14 cellular contexts compared by ENCODE assay signal in genomic region chr2:25690058-25690457, GRCh38. TPM values are rescaled to one million over a fixed set of nuclear protein-coding genes. Genes with fewer than 3 reads are reported as not detected.
DNase-seq lines count a peak whose midpoint lies in the region; ATAC-seq and TF ChIP-seq lines count a peak whose summit lies in the region.
"Had no signal": no experiment of that assay in that cellular context is flagged by ENCODE, and none has a peak within 500 bp of the region (broad histone marks: within the 10 kb centered on the region; RNA-seq: fewer than 3 reads in every experiment).

No MANE protein-coding gene starts in this region.

- no peak overlapping the region for H3K27ac ChIP-seq in suprapubic skin

- POLR2A ChIA-PET in activated CD8-positive, alpha-beta T cell treated with anti-CD3 and anti-CD28 coated beads for 36 hours (lab: Charles Lee), result no interaction called here
- POLR2A ChIA-PET in activated CD8-positive, alpha-beta T cell treated with anti-CD3 and anti-CD28 coated beads, Interleukin-2, amount 10 ng/mL, durations not matched to agents 7 days and 5 days (lab: Charles Lee), result no interaction called here

- 25% methylated on average over 1 of the region's 1 CpG for WGBS in suprapubic skin

- TF ChIP-seq CTCF in activated CD8-positive, alpha-beta T cell treated with anti-CD3 and anti-CD28 coated beads for 36 hours (IDR thresholded peaks at IDR 0.05), result no peak
- TF ChIP-seq CTCF in fibroblast of villous mesenchyme (IDR thresholded peaks at IDR 0.05; ENCODE audit: insufficient read depth, low read depth, low read length) (no peak), suprapubic skin (IDR thresholded peaks at IDR 0.05) (no peak), GM10266 (IDR thresholded peaks at IDR 0.05; ENCODE audit: control insufficient read depth, insufficient read depth, low read depth, missing control alignments) (no peak)

- no peaks in the 10 kb centered on the region for H3K27me3 ChIP-seq in suprapubic skin

- TF ChIP-seq EP300 in suprapubic skin (IDR thresholded peaks at IDR 0.05), result no peak

- CTCF ChIA-PET in activated CD8-positive, alpha-beta T cell treated with anti-CD3 and anti-CD28 coated beads for 36 hours (lab: Charles Lee), result interaction anchor here (1.7 to 3.6 kb wide), 2 partner anchors 10 to 83 kb away, joined by 4 to 34 read pairs; no protein-coding TSS in a partner anchor
- CTCF ChIA-PET in activated CD8-positive, alpha-beta T cell treated with anti-CD3 and anti-CD28 coated beads, Interleukin-2, amount 10 ng/mL, durations not matched to agents 7 days and 5 days (lab: Charles Lee), result interaction anchor here (2.1 to 4.4 kb wide), 2 partner anchors 10 to 15 kb away, joined by 6 to 35 read pairs; no protein-coding TSS in a partner anchor

- H3K27me3 Mint-ChIP-seq in activated CD8-positive, alpha-beta T cell treated with anti-CD3 and anti-CD28 coated beads for 36 hours, result no peaks in the 10 kb centered on the region
- peaks cover 3% of the 10 kb centered on the region for H3K27me3 Mint-ChIP-seq in activated CD8-positive, alpha-beta T cell treated with anti-CD3 and anti-CD28 coated beads, Interleukin-2, amount 10 ng/mL, durations not matched to agents 7 days and 5 days (ENCODE audit: low read depth)

- no peak overlapping the region for H3K4me3 ChIP-seq in fibroblast of villous mesenchyme (ENCODE audit: low read depth, low read length)
- no peak overlapping the region for H3K4me3 ChIP-seq in suprapubic skin

- H3K36me3 Mint-ChIP-seq in activated CD8-positive, alpha-beta T cell treated with anti-CD3 and anti-CD28 coated beads for 36 hours (ENCODE audit: low read depth), result no peaks in the 10 kb centered on the region
- no peaks in the 10 kb centered on the region for H3K36me3 Mint-ChIP-seq in activated CD8-positive, alpha-beta T cell treated with anti-CD3 and anti-CD28 coated beads, Interleukin-2, amount 10 ng/mL, durations not matched to agents 7 days and 5 days (ENCODE audit: low read depth)

- TF ChIP-seq POLR2A in suprapubic skin (IDR thresholded peaks at IDR 0.05), result no peak

- no peak overlapping the region for H3K4me3 Mint-ChIP-seq in activated CD8-positive, alpha-beta T cell treated with anti-CD3 and anti-CD28 coated beads for 36 hours
- H3K4me3 Mint-ChIP-seq in activated CD8-positive, alpha-beta T cell treated with anti-CD3 and anti-CD28 coated beads, Interleukin-2, amount 10 ng/mL, durations not matched to agents 7 days and 5 days, result no peak overlapping the region
- H3K4me3 Mint-ChIP-seq: activated naive CD4-positive, alpha-beta T cell treated with anti-CD3 and anti-CD28 coated beads for 36 hours had no signal

- H3K9me3 Mint-ChIP-seq in activated CD8-positive, alpha-beta T cell treated with anti-CD3 and anti-CD28 coated beads for 36 hours, result no peaks in the 10 kb centered on the region
- no peaks in the 10 kb centered on the region for H3K9me3 Mint-ChIP-seq in activated CD8-positive, alpha-beta T cell treated with anti-CD3 and anti-CD28 coated beads, Interleukin-2, amount 10 ng/mL, durations not matched to agents 7 days and 5 days (ENCODE audit: insufficient read depth)
- H3K9me3 Mint-ChIP-seq: activated naive CD4-positive, alpha-beta T cell treated with anti-CD3 and anti-CD28 coated beads for 36 hours had no signal

- H3K4me1 Mint-ChIP-seq in activated CD8-positive, alpha-beta T cell treated with anti-CD3 and anti-CD28 coated beads for 36 hours (ENCODE audit: low read depth), result no peaks in the 10 kb centered on the region
- H3K4me1 Mint-ChIP-seq in activated CD8-positive, alpha-beta T cell treated with anti-CD3 and anti-CD28 coated beads, Interleukin-2, amount 10 ng/mL, durations not matched to agents 7 days and 5 days (ENCODE audit: low read depth), result no peaks in the 10 kb centered on the region

- H3K4me1 ChIP-seq in suprapubic skin, result no peaks in the 10 kb centered on the region

- intact Hi-C loops in activated CD8-positive, alpha-beta T cell treated with anti-CD3 and anti-CD28 coated beads for 36 hours (cut with micrococcal nuclease), result no loop called here

- no peak for DNase-seq in activated CD8-positive, alpha-beta T cell treated with anti-CD3 and anti-CD28 coated beads for 36 hours
- DNase-seq in activated CD8-positive, alpha-beta T cell treated with anti-CD3 and anti-CD28 coated beads, Interleukin-2, amount 10 ng/mL, durations not matched to agents 7 days and 5 days, result no peak
- DNase-seq in NCI-H69 (lab: John Stamatoyannopoulos, UW) (peak; percentile 31), fibroblast of villous mesenchyme (ENCODE audit: low read depth) (peak; percentile 14), suprapubic skin (ENCODE audit: low spot score in 2 of 2) (peak; percentile 25 to 63), GM19238 (ENCODE audit: insufficient read length, low spot score) (no peak), HuH-7 (ENCODE audit: low spot score) (no peak), GM10266 (ENCODE audit: extremely low spot score) (no peak)
- DNase-seq: activated naive CD4-positive, alpha-beta T cell treated with anti-CD3 and anti-CD28 coated beads for 36 hours; DMS 273 treated with DMSO at 0.1 percent for 48 hours; KG1; NCI-H187; NCI-H774; Right ventricle myocardium superior had no signal

- no peak overlapping the region for H3K27ac Mint-ChIP-seq in activated CD8-positive, alpha-beta T cell treated with anti-CD3 and anti-CD28 coated beads for 36 hours
- no peak overlapping the region for H3K27ac Mint-ChIP-seq in activated CD8-positive, alpha-beta T cell treated with anti-CD3 and anti-CD28 coated beads, Interleukin-2, amount 10 ng/mL, durations not matched to agents 7 days and 5 days
- H3K27ac Mint-ChIP-seq: activated naive CD4-positive, alpha-beta T cell treated with anti-CD3 and anti-CD28 coated beads for 36 hours had no signal

- H3K36me3 ChIP-seq in suprapubic skin, result no peaks in the 10 kb centered on the region

- peak; percentile 60 for ATAC-seq in activated CD8-positive, alpha-beta T cell treated with anti-CD3 and anti-CD28 coated beads for 36 hours
- ATAC-seq in activated CD8-positive, alpha-beta T cell treated with anti-CD3 and anti-CD28 coated beads, Interleukin-2, amount 10 ng/mL, durations not matched to agents 7 days and 5 days, result no peak

- no peaks in the 10 kb centered on the region for H3K9me3 ChIP-seq in suprapubic skin

RNA-seq across cellular contexts. Expression of gene DTNB, which starts 16.7 kb away (rescaled TPM):
- total RNA-seq in activated CD8-positive, alpha-beta T cell treated with anti-CD3 and anti-CD28 coated beads for 36 hours, result 10 to 100 TPM; 27.3 to 29.1 TPM
- total RNA-seq in activated CD8-positive, alpha-beta T cell treated with anti-CD3 and anti-CD28 coated beads, Interleukin-2, amount 10 ng/mL, durations not matched to agents 7 days and 5 days, result 10 to 100 TPM; 29.2 to 31.2 TPM
- 4.8 and 5.2 TPM in 2 replicates for total RNA-seq in fibroblast of villous mesenchyme
- 10 to 100 TPM; 11.8 to 40.1 (median 24.1) TPM for total RNA-seq in suprapubic skin

Comparison
In these comparisons a context has a peak if more than half of its experiments do, and no peak if none do; other contexts are left out.
1. DNase-seq: peak in NCI-H69 (single experiment), fibroblast of villous mesenchyme (single experiment) and suprapubic skin (2 of 2); none in activated CD8-positive, alpha-beta T cell treated with anti-CD3 and anti-CD28 coated beads for 36 hours (single experiment), activated CD8-positive, alpha-beta T cell treated with anti-CD3 and anti-CD28 coated beads, Interleukin-2, amount 10 ng/mL, durations not matched to agents 7 days and 5 days (single experiment), GM19238 (single experiment), HuH-7 (single experiment) and GM10266 (single experiment).